Comparison of ENCODE assay signal across 12 cellular contexts in the genomic region with DNA sequence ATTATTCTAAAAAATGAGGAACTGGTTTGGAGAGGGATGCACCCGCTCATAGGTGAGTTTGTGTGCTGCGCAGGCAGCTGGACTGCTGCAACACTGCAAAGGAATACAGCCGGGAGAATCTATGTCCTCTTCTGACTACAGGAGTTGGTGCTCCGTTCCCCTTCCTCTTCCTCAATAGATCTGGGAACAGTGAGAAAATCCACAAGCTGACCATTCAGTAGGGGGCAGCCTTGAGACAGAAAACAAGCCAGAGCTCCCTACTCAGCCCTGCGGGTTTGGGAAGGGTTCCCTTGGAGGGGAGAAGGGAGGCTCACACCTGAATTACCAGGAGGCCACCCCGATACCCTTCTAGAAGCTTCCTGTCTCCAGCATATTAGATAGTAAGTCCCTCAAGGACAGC.
A peak's percentile ranks its signal among the peaks of the same experiment; 100 is the strongest.
DNase-seq lines count a peak whose midpoint lies in the region; ATAC-seq, FAIRE-seq and TF ChIP-seq lines count a peak whose summit lies in the region.
"Had no signal": no experiment of that assay in that cellular context is flagged by ENCODE, and none has a peak within 500 bp of the region (broad histone marks: within the 10 kb centered on the region; RNA-seq: fewer than 3 reads in every experiment).

No MANE protein-coding gene starts in this region.

- H3K79me2 ChIP-seq in PC-3 (ENCODE audit: low read length), result no peaks in the 10 kb centered on the region

- no peak overlapping the region for H3K4me2 ChIP-seq in PC-3 (ENCODE audit: low read length)

- FAIRE-seq in GM12891 (lab: Jason Lieb, UNC), result no peak

- no peak for TF ChIP-seq POLR2A in GM12891 (IDR thresholded peaks at IDR 0.05; ENCODE audit: low read depth, low read length)

- H3K27me3 ChIP-seq in PC-3 (ENCODE audit: low read length) (no peaks in the 10 kb centered on the region), iPS DF 6.9 (ENCODE audit: control insufficient read depth, insufficient read depth, low read length) (no peaks in the 10 kb centered on the region), ascending aorta (no peaks in the 10 kb centered on the region)
- H3K27me3 ChIP-seq: esophagus muscularis mucosa had no signal

- no peaks in the 10 kb centered on the region for H3K36me3 ChIP-seq in PC-3 (ENCODE audit: low read depth, low read length)
- H3K36me3 ChIP-seq in iPS DF 6.9 (ENCODE audit: control insufficient read depth, insufficient read depth, low read length), result no peaks in the 10 kb centered on the region
- H3K36me3 ChIP-seq in ascending aorta, result no peaks in the 10 kb centered on the region
- H3K36me3 ChIP-seq: esophagus muscularis mucosa had no signal

- no CpG with 5 or more reads among the region's 6 CpGs for WGBS in iPS DF 6.9 (ENCODE audit: insufficient coverage, insufficient read length)

- TF ChIP-seq CTCF in PC-3 (conservative IDR thresholded peaks at IDR 0.05; ENCODE audit: low read depth, low read length), result peak; percentile 40
- no peak for TF ChIP-seq CTCF in ascending aorta (IDR thresholded peaks at IDR 0.05)

- ATAC-seq in PC-3, result no peak

- no peaks in the 10 kb centered on the region for H3K9me2 ChIP-seq in PC-3 (replicated peaks; ENCODE audit: low read length)

- H3K27ac ChIP-seq in PC-3 (ENCODE audit: low read length) (no peak overlapping the region), iPS DF 6.9 (ENCODE audit: low read length) (no peak overlapping the region), ascending aorta (no peak overlapping the region)
- H3K27ac ChIP-seq: esophagus muscularis mucosa, skin epidermis had no signal

- no peak overlapping the region for H3K9ac ChIP-seq in PC-3 (ENCODE audit: low read length)

- POLR2A ChIA-PET in PC-3 (lab: Charles Lee; ENCODE audit: unreplicated experiment), result no interaction called here

- BruUV-seq in PC-3 (replicated peaks; lab: Mats Ljungman, UMichigan), result no TSS peak

- CTCF ChIA-PET in PC-3 (lab: Charles Lee), result no interaction called here

- in situ Hi-C loops in ACHN (cut with HindIII; ENCODE audit: low pct_ligation_motif_present, low pct_unique_long_range_greater_than_20kb, low sequenced_read_pairs), result no loop called here

- H2AFZ ChIP-seq in PC-3 (ENCODE audit: low read length), result no peak overlapping the region

- DNase-seq in ACHN, result peak; percentile 29
- DNase-seq in GM12891 (ENCODE audit: insufficient read length, low spot score), result no peak
- DNase-seq in PC-3, result peak; percentile 13
- peak; percentile 54 for DNase-seq in iPS DF 6.9 (ENCODE audit: low read depth, low spot score)
- no peak for DNase-seq in NCI-H2029 (lab: John Stamatoyannopoulos, UW)
- DNase-seq in NOMO-1 treated with DMSO at 0.1 percent for 48 hours (lab: John Stamatoyannopoulos, UW; ENCODE audit: unreplicated experiment), result no peak
- no peak for DNase-seq in ascending aorta (ENCODE audit: low spot score in 2 of 2)
- no peak for DNase-seq in SHP77 (lab: John Stamatoyannopoulos, UW)
- DNase-seq: activated CD4-positive, alpha-beta T cell treated with anti-CD3 and anti-CD28 coated beads, Interleukin-2, amount 50 U/mL, for 4 hours; amniotic stem cell had no signal

- no peaks in the 10 kb centered on the region for H4K20me1 ChIP-seq in PC-3 (ENCODE audit: low read length)

- intact Hi-C loops in PC-3 (cut with micrococcal nuclease), result no loop called here
- intact Hi-C loops in ascending aorta (cut with DNase I), result no loop called here

- H3K4me1 ChIP-seq in PC-3 (ENCODE audit: insufficient read depth, low read length) (no peaks in the 10 kb centered on the region), iPS DF 6.9 (ENCODE audit: control insufficient read depth, insufficient read depth, low read length) (no peaks in the 10 kb centered on the region), ascending aorta (no peaks in the 10 kb centered on the region)
- H3K4me1 ChIP-seq: esophagus muscularis mucosa had no signal

- no peaks in the 10 kb centered on the region for H3F3A ChIP-seq in PC-3 (ENCODE audit: low read length, unreplicated experiment)

- H3K4me3 ChIP-seq in PC-3 (ENCODE audit: low read length) (no peak overlapping the region), iPS DF 6.9 (ENCODE audit: low read length) (no peak overlapping the region), ascending aorta (no peak overlapping the region)
- H3K4me3 ChIP-seq: esophagus muscularis mucosa, skin epidermis had no signal

- H3K9me3 ChIP-seq in PC-3 (ENCODE audit: low read length) (no peaks in the 10 kb centered on the region), iPS DF 6.9 (ENCODE audit: control insufficient read depth, insufficient read depth, low read length) (no peaks in the 10 kb centered on the region), ascending aorta (no peaks in the 10 kb centered on the region)
- H3K9me3 ChIP-seq: esophagus muscularis mucosa had no signal

TF ChIP-seq in GM12891, 5 proteins besides CTCF, POLR2A, EP300 and RAD21:
- TF ChIP-seq SPI1 (IDR thresholded peaks at IDR 0.05; ENCODE audit: low read depth, low read length) (peak; percentile 21; the same call in 1 of the 2 replicates), TAF1 (IDR thresholded peaks at IDR 0.05; ENCODE audit: low read depth, low read length) (no peak), PAX5 (IDR thresholded peaks at IDR 0.05; ENCODE audit: insufficient read depth, low read length, severe bottlenecking) (no peak), POLR2AphosphoS5 (IDR thresholded peaks at IDR 0.05; ENCODE audit: low read depth, low read length) (no peak), POU2F2 (IDR thresholded peaks at IDR 0.05; ENCODE audit: low read depth, low read length) (no peak)
TF ChIP-seq in GM12891: peak in this region for 1.

Comparison
In these comparisons a context has a peak if more than half of its experiments do, and no peak if none do; other contexts are left out.
1. DNase-seq: peak in ACHN (single experiment), PC-3 (single experiment) and iPS DF 6.9 (single experiment); none in GM12891 (single experiment), NCI-H2029 (single experiment), NOMO-1 treated with DMSO at 0.1 percent for 48 hours (single experiment), ascending aorta (0 of 2) and SHP77 (0 of 2).